27 cellular contexts compared by ENCODE assay signal in the genomic region with DNA sequence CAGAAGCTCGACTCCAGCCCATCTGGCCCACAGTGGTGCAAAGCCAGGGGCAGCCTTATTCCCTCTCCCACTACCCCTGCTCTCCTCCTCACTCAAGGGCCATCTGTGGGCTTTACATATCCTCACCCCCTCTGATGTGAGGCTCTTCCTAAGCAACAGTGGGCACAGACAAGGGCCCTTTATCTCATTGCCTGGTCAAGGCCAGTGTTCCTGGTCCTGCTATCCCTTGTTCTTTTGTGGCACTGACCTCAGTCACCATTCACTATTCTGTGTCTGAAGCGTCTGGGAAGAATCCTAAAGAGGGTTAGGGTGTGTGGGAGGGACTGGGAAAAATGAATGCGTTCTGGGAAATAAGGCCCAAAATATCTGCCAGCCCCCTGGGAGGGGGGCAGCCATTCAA. TPM values are rescaled to one million over a fixed set of nuclear protein-coding genes. Genes with fewer than 3 reads are reported as not detected.
A peak's percentile ranks its signal among the peaks of the same experiment; 100 is the strongest.
DNase-seq lines count a peak whose midpoint lies in the region; ATAC-seq and TF ChIP-seq lines count a peak whose summit lies in the region.
"Had no signal": no experiment of that assay in that cellular context is flagged by ENCODE, and none has a peak within 500 bp of the region (broad histone marks: within the 10 kb centered on the region; RNA-seq: fewer than 3 reads in every experiment).

No MANE protein-coding gene starts in this region.

- H3K27ac ChIP-seq in A673 (ENCODE audit: low read depth, low read length, poor library complexity, severe bottlenecking) (peak overlapping the region; percentile 49), gastroesophageal sphincter (peak overlapping the region; percentile 19 to 75 (median 74)), smooth muscle cell (ENCODE audit: low read depth) (peak overlapping the region; percentile 91)
- H3K27ac ChIP-seq: right lobe of liver, RWPE1, upper lobe of right lung, VCaP had no signal

- H3K4me1 Mint-ChIP-seq in activated CD8-positive, alpha-beta T cell treated with anti-CD3 and anti-CD28 coated beads, Interleukin-2, amount 10 ng/mL, durations not matched to agents 7 days and 5 days (ENCODE audit: low read depth) = peaks cover 3% of the 10 kb centered on the region

- peaks cover 7% of the 10 kb centered on the region for H4K20me1 ChIP-seq in smooth muscle cell (ENCODE audit: low read depth)

- TF ChIP-seq CTCF in A673 (conservative IDR thresholded peaks at IDR 0.05; ENCODE audit: low read depth, low read length) (no peak), gastroesophageal sphincter (IDR thresholded peaks at IDR 0.05) (no peak), smooth muscle cell (IDR thresholded peaks at IDR 0.05; ENCODE audit: borderline replicate concordance, insufficient read depth, poor library complexity, severe bottlenecking) (no peak)

- no peak for DNase-seq in A673 (ENCODE audit: low spot score)
- peak; percentile 51 for DNase-seq in NCI-H524 treated with DMSO at 0.1 percent for 48 hours (lab: John Stamatoyannopoulos, UW)
- DNase-seq in smooth muscle cell (lab: John Stamatoyannopoulos, UW; ENCODE audit: unreplicated experiment) = no peak
- DNase-seq in SKM-1 (lab: John Stamatoyannopoulos, UW; ENCODE audit: unreplicated experiment) = no peak
- DNase-seq in activated CD8-positive, alpha-beta T cell treated with anti-CD3 and anti-CD28 coated beads, Interleukin-2, amount 10 ng/mL, durations not matched to agents 7 days and 5 days = no peak
- DNase-seq: activated CD4-positive, alpha-beta T cell treated with anti-CD3 and anti-CD28 coated beads for 48 hours; activated naive CD4-positive, alpha-beta T cell treated with Interleukin-2 at 50 U/mL for 16 hours; activated T-cell treated with anti-CD3 and anti-CD28 coated beads, Interleukin-2, amount 50 U/mL, for 4 hours; C1 segment of cervical spinal cord; Calu3; glutamatergic neuron; kidney glomerular epithelial cell; mesendoderm; naive B cell; NCI-H1105 treated with DMSO at 0.1 percent for 48 hours; NCI-H2029 treated with DMSO at 0.1 percent for 48 hours; NCI-H2227 treated with DMSO at 0.1 percent for 48 hours; NCI-H82; right lobe of liver; upper lobe of right lung had no signal

- H3K27me3 Mint-ChIP-seq in activated CD8-positive, alpha-beta T cell treated with anti-CD3 and anti-CD28 coated beads, Interleukin-2, amount 10 ng/mL, durations not matched to agents 7 days and 5 days (ENCODE audit: low read depth) = no peaks in the 10 kb centered on the region
- H3K27me3 Mint-ChIP-seq: naive B cell; stimulated activated naive CD8-positive, alpha-beta T cell treated with anti-CD3 and anti-CD28 coated beads, Interleukin-15, Interleukin-2, amounts not matched to agents 100 ng/mL and 50 ng/mL, for 24 hours had no signal

- peak overlapping the region; percentile 21 for H3K9ac ChIP-seq in smooth muscle cell (ENCODE audit: low read depth)

- H3K27me3 ChIP-seq in A673 (replicated peaks; ENCODE audit: insufficient read depth, low read depth, low read length, poor library complexity) (no peaks in the 10 kb centered on the region), gastroesophageal sphincter (no peaks in the 10 kb centered on the region), smooth muscle cell (ENCODE audit: low read depth) (no peaks in the 10 kb centered on the region)
- H3K27me3 ChIP-seq: right lobe of liver, upper lobe of right lung had no signal

- no peak overlapping the region for H2AFZ ChIP-seq in smooth muscle cell (ENCODE audit: low read depth)

- H3K36me3 Mint-ChIP-seq in activated CD8-positive, alpha-beta T cell treated with anti-CD3 and anti-CD28 coated beads, Interleukin-2, amount 10 ng/mL, durations not matched to agents 7 days and 5 days (ENCODE audit: low read depth) = no peaks in the 10 kb centered on the region

- H3K27ac Mint-ChIP-seq in activated CD8-positive, alpha-beta T cell treated with anti-CD3 and anti-CD28 coated beads, Interleukin-2, amount 10 ng/mL, durations not matched to agents 7 days and 5 days = no peak overlapping the region
- H3K27ac Mint-ChIP-seq: naive B cell; stimulated activated naive CD8-positive, alpha-beta T cell treated with anti-CD3 and anti-CD28 coated beads, Interleukin-15, Interleukin-2, amounts not matched to agents 100 ng/mL and 50 ng/mL, for 24 hours; T-helper 2 cell treated with Interferon-gamma antibody and Interleukin-4, amounts not matched to agents 5 μg/mL and 100 μg/mL, for 36 hours had no signal

- 57 to 67% methylated on average over 1 of the region's 3 CpGs for WGBS in gastroesophageal sphincter (ENCODE audit: low coverage in 1 of 2), 2 donors
- WGBS in smooth muscle cell (ENCODE audit: low lambda C conversion rate) = 44% methylated on average over 3 of the region's 3 CpGs

- peaks cover 56% of the 10 kb centered on the region for H3K4me1 ChIP-seq in A673 (ENCODE audit: insufficient read depth, low read length, poor library complexity, severe bottlenecking)
- peaks cover 5 to 54% (median 10%) of the 10 kb centered on the region in 3 donors for H3K4me1 ChIP-seq in gastroesophageal sphincter
- peaks cover 6% of the 10 kb centered on the region for H3K4me1 ChIP-seq in smooth muscle cell (ENCODE audit: low read depth)
- H3K4me1 ChIP-seq: right lobe of liver had no signal

- peak overlapping the region; percentile 44 for H3K4me2 ChIP-seq in smooth muscle cell

- no peak for TF ChIP-seq EP300 in gastroesophageal sphincter (IDR thresholded peaks at IDR 0.05)

- no peak for ATAC-seq in gastroesophageal sphincter
- ATAC-seq in HG02623 (IDR thresholded peaks at IDR 0.05; ENCODE audit: unreplicated experiment) = no peak
- no peak for ATAC-seq in GM21576 (IDR thresholded peaks at IDR 0.05; ENCODE audit: unreplicated experiment)
- ATAC-seq in activated CD8-positive, alpha-beta T cell treated with anti-CD3 and anti-CD28 coated beads, Interleukin-2, amount 10 ng/mL, durations not matched to agents 7 days and 5 days = no peak
- ATAC-seq: activated T-cell treated with anti-CD3 and anti-CD28 coated beads, Interleukin-2, amount 50 U/mL, for 4 hours; right lobe of liver; upper lobe of right lung had no signal

- intact Hi-C loops in A673 (cut with micrococcal nuclease; ENCODE audit: unreplicated experiment) = no loop called here

- no peak for TF ChIP-seq POLR2A in gastroesophageal sphincter (IDR thresholded peaks at IDR 0.05)

- CTCF ChIA-PET in A673 (lab: Charles Lee) = no interaction called here
- CTCF ChIA-PET in activated CD8-positive, alpha-beta T cell treated with anti-CD3 and anti-CD28 coated beads, Interleukin-2, amount 10 ng/mL, durations not matched to agents 7 days and 5 days (lab: Charles Lee) = no interaction called here

- no peaks in the 10 kb centered on the region for H3K9me3 ChIP-seq in A673 (ENCODE audit: low read depth, low read length, poor library complexity, severe bottlenecking)
- H3K9me3 ChIP-seq in gastroesophageal sphincter = no peaks in the 10 kb centered on the region
- H3K9me3 ChIP-seq in smooth muscle cell (replicated peaks; ENCODE audit: low read depth) = no peaks in the 10 kb centered on the region
- H3K9me3 ChIP-seq: right lobe of liver, upper lobe of right lung had no signal

- no peak overlapping the region for H3K4me3 Mint-ChIP-seq in activated CD8-positive, alpha-beta T cell treated with anti-CD3 and anti-CD28 coated beads, Interleukin-2, amount 10 ng/mL, durations not matched to agents 7 days and 5 days
- H3K4me3 Mint-ChIP-seq: activated T-cell treated with anti-CD3 and anti-CD28 coated beads, Interleukin-2, amount 50 U/mL, for 4 hours; naive B cell; stimulated activated naive CD8-positive, alpha-beta T cell treated with anti-CD3 and anti-CD28 coated beads, Interleukin-15, Interleukin-2, amounts not matched to agents 100 ng/mL and 50 ng/mL, for 24 hours; T-helper 2 cell treated with Interferon-gamma antibody and Interleukin-4, amounts not matched to agents 5 μg/mL and 100 μg/mL, for 36 hours had no signal

- peaks cover 30% of the 10 kb centered on the region for H3F3A ChIP-seq in smooth muscle cell (ENCODE audit: low read depth)

- no peaks in the 10 kb centered on the region for H3K9me3 Mint-ChIP-seq in activated CD8-positive, alpha-beta T cell treated with anti-CD3 and anti-CD28 coated beads, Interleukin-2, amount 10 ng/mL, durations not matched to agents 7 days and 5 days (ENCODE audit: insufficient read depth)
- H3K9me3 Mint-ChIP-seq: activated T-cell treated with anti-CD3 and anti-CD28 coated beads, Interleukin-2, amount 50 U/mL, for 4 hours; naive B cell; stimulated activated naive CD8-positive, alpha-beta T cell treated with anti-CD3 and anti-CD28 coated beads, Interleukin-15, Interleukin-2, amounts not matched to agents 100 ng/mL and 50 ng/mL, for 24 hours; T-helper 2 cell treated with Interferon-gamma antibody and Interleukin-4, amounts not matched to agents 5 μg/mL and 100 μg/mL, for 36 hours had no signal

- no peaks in the 10 kb centered on the region for H3K79me2 ChIP-seq in smooth muscle cell (ENCODE audit: low read depth)

- H3K4me3 ChIP-seq in A673 (ENCODE audit: low read depth, low read length, poor library complexity, severe bottlenecking) = no peak overlapping the region
- H3K4me3 ChIP-seq in gastroesophageal sphincter = no peak overlapping the region
- no peak overlapping the region for H3K4me3 ChIP-seq in smooth muscle cell
- H3K4me3 ChIP-seq: right lobe of liver, upper lobe of right lung had no signal

- POLR2A ChIA-PET in A673 (lab: Charles Lee; ENCODE audit: low non-redundant PET) = no interaction called here
- POLR2A ChIA-PET in activated CD8-positive, alpha-beta T cell treated with anti-CD3 and anti-CD28 coated beads, Interleukin-2, amount 10 ng/mL, durations not matched to agents 7 days and 5 days (lab: Charles Lee) = no interaction called here

- H3K36me3 ChIP-seq in A673 (ENCODE audit: insufficient read depth, low read length, poor library complexity, severe bottlenecking) = peaks cover 7% of the 10 kb centered on the region
- H3K36me3 ChIP-seq in gastroesophageal sphincter = peaks cover 0 to 23% of the 10 kb centered on the region in 2 donors
- H3K36me3 ChIP-seq in smooth muscle cell (ENCODE audit: low read depth) = no peaks in the 10 kb centered on the region

- no TSS peak for BruUV-seq in A673 (replicated peaks; lab: Mats Ljungman, UMichigan)

RNA-seq across cellular contexts. Expression of gene DNAL4, which starts 7.3 kb away (rescaled TPM):
- 51.7 and 59.1 TPM in 2 replicates for total RNA-seq in A673 (2021)
- 10 to 100 TPM in 3 of 4 donors, 1 to 10 TPM in 1; 10.0 to 16.1 (median 14.6) TPM for total RNA-seq in gastroesophageal sphincter
- 13.5 and 16.7 TPM in 2 replicates for total RNA-seq in smooth muscle cell
- polyA plus RNA-seq in smooth muscle cell = 29.7 and 33.5 TPM in 2 replicates
- 1 to 10 TPM; 8.0 to 8.6 TPM for total RNA-seq in activated CD8-positive, alpha-beta T cell treated with anti-CD3 and anti-CD28 coated beads, Interleukin-2, amount 10 ng/mL, durations not matched to agents 7 days and 5 days

RNA-seq across cellular contexts. Expression of gene SUN2, which starts 30.8 kb away (rescaled TPM):
- total RNA-seq in A673 (2021) (104 and 110 TPM in 2 replicates), gastroesophageal sphincter (100 to 1,000 TPM; 339 to 594 (median 409) TPM), smooth muscle cell (59.1 and 60.6 TPM in 2 replicates)
- 71.7 and 81.9 TPM in 2 replicates for polyA plus RNA-seq in smooth muscle cell
- total RNA-seq in activated CD8-positive, alpha-beta T cell treated with anti-CD3 and anti-CD28 coated beads, Interleukin-2, amount 10 ng/mL, durations not matched to agents 7 days and 5 days = 100 to 1,000 TPM; 481 to 482 TPM

RNA-seq across cellular contexts. Expression of gene NPTXR, which starts 57.2 kb away (rescaled TPM):
- 116 and 129 TPM in 2 replicates for total RNA-seq in A673 (2021)
- total RNA-seq in gastroesophageal sphincter = 10 to 100 TPM in 3 of 4 donors, 1 to 10 TPM in 1; 7.9 to 21.7 (median 12.5) TPM
- 1.3 and 2.0 TPM in 2 replicates for total RNA-seq in smooth muscle cell
- 3.2 and 3.9 TPM in 2 replicates for polyA plus RNA-seq in smooth muscle cell
- under 1 TPM; 0.68 to 0.76 TPM for total RNA-seq in activated CD8-positive, alpha-beta T cell treated with anti-CD3 and anti-CD28 coated beads, Interleukin-2, amount 10 ng/mL, durations not matched to agents 7 days and 5 days
